Comparison of ENCODE assay signal across 8 cellular contexts in the genomic region with DNA sequence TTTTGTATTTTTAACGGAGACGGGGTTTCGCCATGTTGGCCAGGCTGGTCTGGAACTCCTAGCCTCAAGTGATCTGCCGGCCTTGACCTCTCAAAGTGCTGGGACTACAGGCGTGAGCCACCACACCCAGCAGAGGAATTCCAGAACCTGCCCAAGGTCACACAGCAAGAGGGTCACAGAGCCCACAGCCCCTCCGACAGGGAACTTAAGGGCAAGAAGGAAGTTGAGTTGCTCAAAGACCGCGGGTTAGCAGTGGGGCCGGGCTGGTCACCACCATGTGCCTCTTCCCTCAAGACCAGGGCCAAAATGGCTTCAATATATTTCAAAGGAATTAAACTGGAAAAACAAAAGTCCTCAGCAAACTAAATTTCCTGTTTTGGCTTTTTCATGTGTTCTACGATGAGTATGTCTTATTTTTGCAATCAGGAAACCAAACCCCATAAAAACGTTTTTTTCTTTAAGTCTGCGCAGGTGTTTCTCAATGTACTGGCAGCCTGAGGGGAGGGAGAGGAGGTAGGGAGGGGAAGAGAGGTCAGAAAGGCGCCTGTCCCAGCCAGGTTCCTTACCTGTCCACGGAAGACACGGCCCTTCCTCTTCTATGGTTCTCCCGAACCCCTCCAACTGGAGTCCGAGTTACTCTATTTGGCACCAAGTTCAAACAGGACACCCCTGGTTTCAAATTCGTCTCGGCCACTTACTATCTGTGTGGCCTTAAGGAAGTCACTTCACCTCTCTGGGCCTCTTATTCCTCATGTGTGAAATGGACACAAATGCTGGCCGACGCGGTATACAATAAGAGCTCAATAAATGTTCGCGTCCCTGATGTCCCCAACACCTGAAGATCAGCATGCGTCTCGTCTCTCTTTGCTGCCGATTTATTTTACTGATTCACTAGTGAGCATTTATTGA. TPM values are rescaled to one million over a fixed set of nuclear protein-coding genes. Genes with fewer than 3 reads are reported as not detected.
DNase-seq lines count a peak whose midpoint lies in the region; ATAC-seq and TF ChIP-seq lines count a peak whose summit lies in the region.

No MANE protein-coding gene starts in this region.

- H3K4me3 Mint-ChIP-seq in activated B cell treated with CpG ODN at 0.5 μM for 24 hours = peak overlapping the region; percentile 95

- H3K4me1 Mint-ChIP-seq in activated B cell treated with CpG ODN at 0.5 μM for 24 hours = peaks cover 35% of the 10 kb centered on the region

- no peak for TF ChIP-seq CTCF in activated B cell treated with CpG ODN at 0.5 μM for 24 hours (IDR thresholded peaks at IDR 0.05)

- no peaks in the 10 kb centered on the region for H3K27me3 Mint-ChIP-seq in activated B cell treated with CpG ODN at 0.5 μM for 24 hours

- POLR2A ChIA-PET in activated B cell treated with CpG ODN at 0.5 μM for 24 hours (lab: Charles Lee) = interaction anchor here (0.5 to 2.0 kb wide), 8 partner anchors 23 to 356 kb away, joined by 3 to 13 read pairs (median 4); a partner anchor contains a TSS

- peaks cover 28% of the 10 kb centered on the region for H3K36me3 Mint-ChIP-seq in activated B cell treated with CpG ODN at 0.5 μM for 24 hours (ENCODE audit: low read depth)

- ATAC-seq in GM19351 (IDR thresholded peaks at IDR 0.05; ENCODE audit: unreplicated experiment) (peak; percentile 29), HG03139 (IDR thresholded peaks at IDR 0.05; ENCODE audit: unreplicated experiment) (peak; percentile 5), activated B cell treated with CpG ODN at 0.5 μM for 24 hours (ENCODE audit: low read depth) (peak; percentile 3)

- H3K9me3 Mint-ChIP-seq in activated B cell treated with CpG ODN at 0.5 μM for 24 hours = no peaks in the 10 kb centered on the region

- peak overlapping the region; percentile 71 for H3K27ac Mint-ChIP-seq in activated B cell treated with CpG ODN at 0.5 μM for 24 hours

- CTCF ChIA-PET in activated B cell treated with CpG ODN at 0.5 μM for 24 hours (lab: Charles Lee) = interaction anchor here (0.9 kb wide), 1 partner anchor 128 kb away, joined by 3 read pairs; no protein-coding TSS in a partner anchor

- intact Hi-C loops in activated B cell treated with CpG ODN at 0.5 μM for 24 hours (cut with micrococcal nuclease) = loop anchor here (1.0 to 2.0 kb wide), 3 partner anchors 88 to 633 kb away; a partner anchor contains a TSS

- DNase-seq in activated B cell treated with CpG ODN at 0.5 μM for 24 hours = no peak
- DNase-seq in globus pallidus (ENCODE audit: low spot score) = peak; percentile 15
- peak; percentile 24 for DNase-seq in pons (ENCODE audit: low spot score)
- no peak for DNase-seq in amniotic stem cell (lab: John Stamatoyannopoulos, UW)
- DNase-seq in activated gamma-delta T cell (lab: John Stamatoyannopoulos, UW) = no peak
- DNase-seq in OCI-M2 (lab: John Stamatoyannopoulos, UW; ENCODE audit: unreplicated experiment) = no peak

RNA-seq across cellular contexts. Expression of a gene that starts 0.8 kb away (rescaled TPM):
- 14.3 and 22.4 TPM in 2 replicates for total RNA-seq in activated B cell treated with CpG ODN at 0.5 μM for 24 hours

RNA-seq across cellular contexts. Expression of a gene that starts 24.3 kb away (rescaled TPM):
- 11.5 and 13.7 TPM in 2 replicates for total RNA-seq in activated B cell treated with CpG ODN at 0.5 μM for 24 hours

Comparison
In these comparisons a context has a peak if more than half of its experiments do, and no peak if none do; other contexts are left out.
1. DNase-seq: peak in globus pallidus (single experiment) and pons (single experiment); none in activated B cell treated with CpG ODN at 0.5 μM for 24 hours (single experiment), amniotic stem cell (single experiment), activated gamma-delta T cell (single experiment) and OCI-M2 (single experiment).
2. Peak in every context shown above with its lines, with median percentiles within 50 percentile points of each other: ATAC-seq.